ENCODE assay signal across 8 cellular contexts in the genomic region with DNA sequence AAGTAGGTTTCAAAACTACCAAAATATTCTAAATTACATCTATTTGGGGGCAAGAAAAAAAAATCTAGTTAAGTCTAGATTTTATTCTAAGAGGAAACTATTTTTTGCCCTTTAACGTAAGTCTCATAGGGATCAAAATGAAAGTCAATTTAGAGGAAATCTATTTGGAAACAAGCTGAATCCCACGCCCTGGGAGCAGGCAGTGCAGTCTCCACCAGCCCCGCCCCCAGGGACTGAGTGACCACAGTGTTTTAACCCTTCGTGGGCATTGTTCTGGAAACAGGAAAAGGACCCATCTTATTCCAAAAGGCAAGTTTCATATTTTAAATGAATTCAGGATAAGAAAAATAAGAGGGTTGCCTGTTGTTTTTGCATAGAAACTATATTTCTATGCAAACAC.
DNase-seq lines count a peak whose midpoint lies in the region; ATAC-seq, FAIRE-seq and TF ChIP-seq lines count a peak whose summit lies in the region.

No MANE protein-coding gene starts in this region.

- H3K36me3 ChIP-seq in SK-N-SH (replicated peaks in 1 of 2; ENCODE audit: control insufficient read depth in 1 of 2, insufficient read depth in 2 of 2, low read length in 1 of 2) (no peaks in the 10 kb centered on the region), H7 (replicated peaks; ENCODE audit: control insufficient read depth, insufficient read depth, low read length) (no peaks in the 10 kb centered on the region)
- H3K36me3 ChIP-seq in CD4-positive, alpha-beta memory T cell (ENCODE audit: insufficient read depth, low read length): no peaks in the 10 kb centered on the region

- ATAC-seq in HG03460 (IDR thresholded peaks at IDR 0.05; ENCODE audit: unreplicated experiment): no peak

- peak overlapping the region; percentile 67 for H2AFZ ChIP-seq in SK-N-SH (ENCODE audit: low read depth)

- no peaks in the 10 kb centered on the region for H4K20me1 ChIP-seq in SK-N-SH (ENCODE audit: insufficient read depth)

- H3K36me3 Mint-ChIP-seq in osteocyte (ENCODE audit: unreplicated experiment): no peaks in the 10 kb centered on the region
- no peaks in the 10 kb centered on the region for H3K36me3 Mint-ChIP-seq in CD4-positive, alpha-beta memory T cell

- no peaks in the 10 kb centered on the region for H3K79me2 ChIP-seq in SK-N-SH (ENCODE audit: insufficient read depth)

- H3K27me3 ChIP-seq in SK-N-SH (ENCODE audit: insufficient read depth): no peaks in the 10 kb centered on the region
- H3K27me3 ChIP-seq in H7 (ENCODE audit: control insufficient read depth, insufficient read depth, low read length): no peaks in the 10 kb centered on the region
- no peaks in the 10 kb centered on the region for H3K27me3 ChIP-seq in CD4-positive, alpha-beta memory T cell (ENCODE audit: insufficient read depth, low read length)

- no peaks in the 10 kb centered on the region for H3F3A ChIP-seq in SK-N-SH (replicated peaks; ENCODE audit: insufficient read depth)

- H3K4me3 ChIP-seq in SK-N-SH (ENCODE audit: low read depth in 2 of 2, low read length in 1 of 2) (peak overlapping the region; percentile 7 to 33; a peak in 2 of 4 replicates), H7 (ENCODE audit: insufficient read depth, low read depth, low read length) (no peak overlapping the region)
- no peak overlapping the region for H3K4me3 ChIP-seq in CD4-positive, alpha-beta memory T cell (ENCODE audit: low read length in 2 of 2)

- no peak for TF ChIP-seq EP300 in SK-N-SH (IDR thresholded peaks at IDR 0.05; ENCODE audit: borderline replicate concordance in 1 of 2, low read depth in 1 of 2, low read length in 1 of 2)

- H3K27ac ChIP-seq in SK-N-SH (ENCODE audit: low read depth in 2 of 2, low read length in 1 of 2): peak overlapping the region; percentile 43 to 53; a peak in 2 of 4 replicates
- no peak overlapping the region for H3K27ac ChIP-seq in CD4-positive, alpha-beta memory T cell (ENCODE audit: low read depth, low read length)

- 8% methylated on average over 4 of the region's 4 CpGs for WGBS in SK-N-SH (ENCODE audit: low lambda C conversion rate)

- peak overlapping the region; percentile 18; the same call in 1 of the 2 replicates for H3K9ac ChIP-seq in SK-N-SH

- H3K27ac Mint-ChIP-seq in osteocyte (ENCODE audit: unreplicated experiment): peak overlapping the region; percentile 71
- no peak overlapping the region for H3K27ac Mint-ChIP-seq in CD4-positive, alpha-beta memory T cell

- CTCF ChIA-PET in SK-N-SH (lab: Yijun Ruan, JAX): no interaction called here
- CTCF ChIA-PET in CD4-positive, alpha-beta memory T cell (lab: Charles Lee; ENCODE audit: partially characterized antibody): no interaction called here

- peak; percentile 10; the same call in 1 of the 2 replicates for TF ChIP-seq RAD21 in SK-N-SH (IDR thresholded peaks at IDR 0.05; ENCODE audit: low read length)

- DNase-seq in C1 segment of cervical spinal cord (lab: John Stamatoyannopoulos, UW) (peak in 12 of 14 donors; percentile 3 to 74 (median 52)), SK-N-SH (peak; percentile 56), frontal cortex (ENCODE audit: low spot score in 2 of 2) (peak in 1 of 2 donors; percentile 38), osteocyte (ENCODE audit: extremely low spot score, unreplicated experiment) (no peak), H7 (no peak)
- DNase-seq in activated CD8-positive, alpha-beta memory T cell treated with anti-CD3 and anti-CD28 coated beads, Interleukin-2, amount 50 U/mL, for 4 hours: no peak
- DNase-seq in CD4-positive, alpha-beta memory T cell: no peak

- no peaks in the 10 kb centered on the region for H3K9me3 ChIP-seq in SK-N-SH
- no peaks in the 10 kb centered on the region for H3K9me3 ChIP-seq in CD4-positive, alpha-beta memory T cell (ENCODE audit: control insufficient read depth in 1 of 2, low read length in 2 of 2)

- peak overlapping the region; percentile 38 for H3K4me2 ChIP-seq in SK-N-SH

- H3K9me3 Mint-ChIP-seq in osteocyte (ENCODE audit: unreplicated experiment): no peaks in the 10 kb centered on the region
- H3K9me3 Mint-ChIP-seq in CD4-positive, alpha-beta memory T cell: peaks cover 0 to 8% (median 2%) of the 10 kb centered on the region in 8 donors

- peaks cover 43% of the 10 kb centered on the region for H3K4me1 Mint-ChIP-seq in osteocyte (ENCODE audit: unreplicated experiment)
- no peaks in the 10 kb centered on the region for H3K4me1 Mint-ChIP-seq in CD4-positive, alpha-beta memory T cell

- TF ChIP-seq CTCF in SK-N-SH (IDR thresholded peaks at IDR 0.05): no peak
- no peak for TF ChIP-seq CTCF in osteocyte (IDR thresholded peaks at IDR 0.05)

- intact Hi-C loops in CD4-positive, alpha-beta memory T cell (cut with micrococcal nuclease): no loop called here

- peaks cover 16 to 24% of the 10 kb centered on the region in 2 experiments for H3K4me1 ChIP-seq in SK-N-SH (ENCODE audit: control insufficient read depth in 1 of 2, insufficient read depth in 2 of 2, low read depth in 1 of 2, low read length in 1 of 2)
- H3K4me1 ChIP-seq in CD4-positive, alpha-beta memory T cell (ENCODE audit: insufficient read depth, low read length): no peaks in the 10 kb centered on the region

- peak overlapping the region; percentile 66 for H3K4me3 Mint-ChIP-seq in osteocyte (ENCODE audit: unreplicated experiment)
- no peak overlapping the region for H3K4me3 Mint-ChIP-seq in CD4-positive, alpha-beta memory T cell

- H3K9me2 ChIP-seq in SK-N-SH: no peaks in the 10 kb centered on the region

- POLR2A ChIA-PET in SK-N-SH (lab: Yijun Ruan, JAX): no interaction called here
- POLR2A ChIA-PET in CD4-positive, alpha-beta memory T cell (lab: Charles Lee; ENCODE audit: partially characterized antibody): no interaction called here

- peak; percentile 80 for FAIRE-seq in frontal cortex (lab: Jason Lieb, UNC)

- no peaks in the 10 kb centered on the region for H3K27me3 Mint-ChIP-seq in osteocyte (ENCODE audit: unreplicated experiment)
- no peaks in the 10 kb centered on the region for H3K27me3 Mint-ChIP-seq in CD4-positive, alpha-beta memory T cell

TF ChIP-seq in SK-N-SH, 30 proteins besides CTCF, POLR2A, EP300 and RAD21:
- 0 out of 2 replicates have a peak, but pooled peaks have one; percentile 22 for TF ChIP-seq TAF1 (IDR thresholded peaks at IDR 0.05; ENCODE audit: borderline replicate concordance, low read depth, low read length)
- 0 out of 2 replicates have a peak, but pooled peaks have one; percentile 5 for TF ChIP-seq SMC3 (IDR thresholded peaks at IDR 0.05; ENCODE audit: low read depth, low read length)
- TF ChIP-seq, protein P1, sequence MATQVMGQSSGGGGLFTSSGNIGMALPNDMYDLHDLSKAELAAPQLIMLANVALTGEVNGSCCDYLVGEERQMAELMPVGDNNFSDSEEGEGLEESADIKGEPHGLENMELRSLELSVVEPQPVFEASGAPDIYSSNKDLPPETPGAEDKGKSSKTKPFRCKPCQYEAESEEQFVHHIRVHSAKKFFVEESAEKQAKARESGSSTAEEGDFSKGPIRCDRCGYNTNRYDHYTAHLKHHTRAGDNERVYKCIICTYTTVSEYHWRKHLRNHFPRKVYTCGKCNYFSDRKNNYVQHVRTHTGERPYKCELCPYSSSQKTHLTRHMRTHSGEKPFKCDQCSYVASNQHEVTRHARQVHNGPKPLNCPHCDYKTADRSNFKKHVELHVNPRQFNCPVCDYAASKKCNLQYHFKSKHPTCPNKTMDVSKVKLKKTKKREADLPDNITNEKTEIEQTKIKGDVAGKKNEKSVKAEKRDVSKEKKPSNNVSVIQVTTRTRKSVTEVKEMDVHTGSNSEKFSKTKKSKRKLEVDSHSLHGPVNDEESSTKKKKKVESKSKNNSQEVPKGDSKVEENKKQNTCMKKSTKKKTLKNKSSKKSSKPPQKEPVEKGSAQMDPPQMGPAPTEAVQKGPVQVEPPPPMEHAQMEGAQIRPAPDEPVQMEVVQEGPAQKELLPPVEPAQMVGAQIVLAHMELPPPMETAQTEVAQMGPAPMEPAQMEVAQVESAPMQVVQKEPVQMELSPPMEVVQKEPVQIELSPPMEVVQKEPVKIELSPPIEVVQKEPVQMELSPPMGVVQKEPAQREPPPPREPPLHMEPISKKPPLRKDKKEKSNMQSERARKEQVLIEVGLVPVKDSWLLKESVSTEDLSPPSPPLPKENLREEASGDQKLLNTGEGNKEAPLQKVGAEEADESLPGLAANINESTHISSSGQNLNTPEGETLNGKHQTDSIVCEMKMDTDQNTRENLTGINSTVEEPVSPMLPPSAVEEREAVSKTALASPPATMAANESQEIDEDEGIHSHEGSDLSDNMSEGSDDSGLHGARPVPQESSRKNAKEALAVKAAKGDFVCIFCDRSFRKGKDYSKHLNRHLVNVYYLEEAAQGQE (IDR thresholded peaks at IDR 0.05; ENCODE audit: low read depth, low read length): no peak

Comparison
In these comparisons a context has a peak if more than half of its experiments do, and no peak if none do; other contexts are left out.
1. DNase-seq: peak in C1 segment of cervical spinal cord (12 of 14) and SK-N-SH (single experiment); none in osteocyte (single experiment), activated CD8-positive, alpha-beta memory T cell treated with anti-CD3 and anti-CD28 coated beads, Interleukin-2, amount 50 U/mL, for 4 hours (single experiment), H7 (single experiment) and CD4-positive, alpha-beta memory T cell (0 of 5).
2. H3K4me3 ChIP-seq: peak in SK-N-SH (2 of 2); none in H7 (single experiment) and CD4-positive, alpha-beta memory T cell (0 of 2).